In the genomic region with DNA sequence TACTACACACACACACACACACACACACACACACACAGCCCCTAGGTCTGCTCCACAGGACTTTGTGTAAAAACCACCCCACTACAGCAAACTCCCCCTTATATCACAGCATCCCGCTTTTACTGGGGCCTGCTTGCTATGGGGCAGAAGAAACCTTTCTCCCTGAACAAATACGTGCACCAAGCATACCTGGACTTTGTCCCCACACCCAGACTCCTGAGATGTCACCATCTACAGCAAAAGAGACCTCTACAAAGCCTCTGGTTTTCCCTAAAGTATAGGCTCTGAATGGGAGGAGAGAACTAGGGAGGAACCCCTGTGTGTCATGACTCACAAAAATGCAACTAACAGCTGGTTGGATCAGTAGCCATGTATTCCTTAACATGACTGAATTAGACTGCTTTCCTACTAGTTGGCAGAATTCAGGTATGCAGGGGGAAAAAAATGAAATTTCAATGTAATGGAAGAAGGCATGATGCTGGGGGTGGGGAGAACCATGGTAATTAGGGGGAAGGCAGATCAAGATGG, we compare ENCODE assay signal across 1 cellular context.
TF ChIP-seq lines count a peak whose summit lies in the region.

No MANE protein-coding gene starts in this region.

TF ChIP-seq in IMR-90, 13 proteins besides CTCF, POLR2A, EP300 and RAD21 (continued from another document):
- TF ChIP-seq SMC3 (IDR thresholded peaks at IDR 0.05; ENCODE audit: low read depth, low read length) (no peak), RCOR1 (IDR thresholded peaks at IDR 0.05; ENCODE audit: insufficient replicate concordance, low read length) (no peak), CEBPB (IDR thresholded peaks at IDR 0.05; ENCODE audit: low read depth, low read length) (no peak)
